ENCODE assay signal across 1 cellular context in genomic region chr2:9637330-9637729, GRCh38.
TF ChIP-seq lines count a peak whose summit lies in the region.

No MANE protein-coding gene starts in this region.

TF ChIP-seq in SK-N-SH, 30 proteins besides CTCF, POLR2A, EP300 and RAD21 (continued from another document):
- no peak for TF ChIP-seq MXI1 (IDR thresholded peaks at IDR 0.05; ENCODE audit: low read depth, low read length)
- TF ChIP-seq JUND (IDR thresholded peaks at IDR 0.05), result peak; percentile 92
- no peak for TF ChIP-seq FOXM1 (IDR thresholded peaks at IDR 0.05; ENCODE audit: low read depth)
- no peak for TF ChIP-seq EZH2phosphoT487 (IDR thresholded peaks at IDR 0.05; ENCODE audit: borderline replicate concordance, low read depth)
- TF ChIP-seq USF2 (IDR thresholded peaks at IDR 0.05; ENCODE audit: borderline replicate concordance, low read depth, low read length), result no peak
- TF ChIP-seq SMC3 (IDR thresholded peaks at IDR 0.05; ENCODE audit: low read depth, low read length), result no peak
- TF ChIP-seq TEAD4 (IDR thresholded peaks at IDR 0.05; ENCODE audit: borderline replicate concordance, insufficient read depth), result peak; percentile 71; the same call in 1 of the 2 replicates
- TF ChIP-seq MAX (IDR thresholded peaks at IDR 0.05; ENCODE audit: low read depth), result peak; percentile 58
- TF ChIP-seq TCF12 (IDR thresholded peaks at IDR 0.05), result peak; percentile 72
- peak; percentile 64; the same call in 1 of the 2 replicates for TF ChIP-seq PBX3 (IDR thresholded peaks at IDR 0.05)
- no peak for TF ChIP-seq RXRA (IDR thresholded peaks at IDR 0.05; ENCODE audit: borderline replicate concordance, low read depth)
- no peak; the same call in 1 of the 2 replicates for TF ChIP-seq POLR2AphosphoS5 (IDR thresholded peaks at IDR 0.05; ENCODE audit: low read depth, low read length)
- TF ChIP-seq FOXJ3 (CRISPR knock-in tag; IDR thresholded peaks at IDR 0.05), result no peak
